8 cellular contexts compared by ENCODE assay signal in genomic region chr17:35808240-35808961, GRCh38. TPM values are rescaled to one million over a fixed set of nuclear protein-coding genes. Genes with fewer than 3 reads are reported as not detected.
DNase-seq lines count a peak whose midpoint lies in the region; ATAC-seq and TF ChIP-seq lines count a peak whose summit lies in the region.

No MANE protein-coding gene starts in this region.

- DNase-seq in H7: no peak
- peak; percentile 56 for DNase-seq in UCSD-AML1 (lab: John Stamatoyannopoulos, UW; ENCODE audit: unreplicated experiment)
- no peak for DNase-seq in fibroblast of villous mesenchyme (ENCODE audit: low read depth)
- no peak for DNase-seq in NCI-H128 (lab: John Stamatoyannopoulos, UW; ENCODE audit: unreplicated experiment)

- peak overlapping the region; percentile 74 for H3K4me3 ChIP-seq in H7 (ENCODE audit: insufficient read depth, low read depth, low read length)
- H3K4me3 ChIP-seq in fibroblast of villous mesenchyme (ENCODE audit: low read depth, low read length): peak overlapping the region; percentile 79
- H3K4me3 ChIP-seq in skin epidermis: peak overlapping the region; percentile 62 to 93 (median 81)

- no peak for ATAC-seq in HG03045 (IDR thresholded peaks at IDR 0.05; ENCODE audit: unreplicated experiment)
- no peak for ATAC-seq in GM18867 (IDR thresholded peaks at IDR 0.05; ENCODE audit: unreplicated experiment)
- no peak for ATAC-seq in HG02840 (IDR thresholded peaks at IDR 0.05; ENCODE audit: low FRiP score, unreplicated experiment)

- no peak for TF ChIP-seq CTCF in fibroblast of villous mesenchyme (IDR thresholded peaks at IDR 0.05; ENCODE audit: insufficient read depth, low read depth, low read length)

- peak overlapping the region in 20 of 21 experiments; percentile 85 to 98 (median 94) for H3K27ac ChIP-seq in skin epidermis

- no peaks in the 10 kb centered on the region for H3K27me3 ChIP-seq in H7 (ENCODE audit: control insufficient read depth, insufficient read depth, low read length)

- no peaks in the 10 kb centered on the region for H3K36me3 ChIP-seq in H7 (replicated peaks; ENCODE audit: control insufficient read depth, insufficient read depth, low read length)

RNA-seq across cellular contexts. Expression of gene TAF15, which starts 0.9 kb away (rescaled TPM):
- 20.2 and 32.0 TPM in 2 replicates for total RNA-seq in H7 (2014; rRNA removed; shearing (Covaris generic))
- total RNA-seq in fibroblast of villous mesenchyme: 47.1 and 55.4 TPM in 2 replicates

RNA-seq across cellular contexts. Expression of gene MMP28, which starts 13.0 kb away (rescaled TPM):
- total RNA-seq in H7 (2014; rRNA removed; shearing (Covaris generic)): not detected in 2 replicates
- under 0.01 TPM in 2 replicates for total RNA-seq in fibroblast of villous mesenchyme

RNA-seq across cellular contexts. Expression of gene C17orf50, which starts 47.7 kb away (rescaled TPM):
- not detected in 2 replicates for total RNA-seq in H7 (2014; rRNA removed; shearing (Covaris generic))
- not detected in 2 replicates for total RNA-seq in fibroblast of villous mesenchyme

RNA-seq across cellular contexts. Expression of gene GAS2L2, which starts 55.4 kb away (rescaled TPM):
- total RNA-seq in H7 (2014; rRNA removed; shearing (Covaris generic)): 0.10 TPM in 1 of 2 replicates, not detected in the other
- not detected in 2 replicates for total RNA-seq in fibroblast of villous mesenchyme
